9 cellular contexts compared by ENCODE assay signal in the genomic region with DNA sequence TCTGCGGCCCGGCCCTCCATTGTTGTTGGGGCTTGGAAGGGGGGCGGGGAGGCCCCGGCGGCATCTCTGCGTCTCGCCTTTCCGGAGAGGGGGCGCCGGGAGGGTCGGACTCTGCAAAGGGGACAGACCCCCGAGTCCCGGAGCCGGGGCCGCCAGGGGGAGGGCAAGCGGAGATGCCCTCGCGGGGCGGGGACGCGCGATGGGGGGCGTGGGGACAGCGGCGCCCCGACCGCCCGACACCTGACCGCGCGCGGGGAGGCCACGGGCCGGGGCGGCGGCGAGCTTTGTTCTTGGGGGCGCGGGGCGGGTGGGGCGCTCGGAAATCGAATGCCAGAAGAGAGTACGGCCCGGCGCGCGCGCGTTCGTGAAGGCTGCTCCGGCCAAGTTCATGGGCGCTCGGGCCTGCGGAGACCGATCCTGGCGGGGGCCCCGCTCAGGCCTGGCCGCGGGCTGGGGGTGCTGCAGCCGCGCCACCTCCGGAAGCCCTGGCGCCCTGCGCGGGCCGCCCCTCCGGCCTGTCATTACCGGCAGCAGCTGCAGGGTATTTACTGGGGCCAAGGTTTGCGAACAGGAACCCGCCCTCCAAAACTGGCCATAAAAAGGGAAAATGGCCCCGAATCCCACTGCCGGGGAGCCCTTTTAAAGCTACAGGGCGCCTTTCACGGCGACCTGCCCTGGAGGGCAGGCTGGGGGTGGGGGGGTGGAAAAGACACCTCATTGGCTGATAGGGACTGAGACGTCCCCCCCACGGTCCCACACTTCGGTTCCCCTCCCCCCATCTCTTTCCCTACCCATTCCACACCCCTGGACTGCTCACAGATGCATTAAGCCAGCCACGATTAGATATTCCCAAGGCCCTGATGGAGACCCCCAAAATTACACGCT. TPM values are rescaled to one million over a fixed set of nuclear protein-coding genes. Genes with fewer than 3 reads are reported as not detected.
DNase-seq lines count a peak whose midpoint lies in the region; ATAC-seq and TF ChIP-seq lines count a peak whose summit lies in the region.
"Had no signal": no experiment of that assay in that cellular context is flagged by ENCODE, and none has a peak within 500 bp of the region (broad histone marks: within the 10 kb centered on the region; RNA-seq: fewer than 3 reads in every experiment).

No MANE protein-coding gene starts in this region.

- no TSS peak for BruUV-seq in MCF 10A (replicated peaks; lab: Mats Ljungman, UMichigan)

- peaks cover 0 to 1% (median 0%) of the 10 kb centered on the region in 7 donors for H3K9me3 Mint-ChIP-seq in CD4-positive, CD25-positive, alpha-beta regulatory T cell
- no peaks in the 10 kb centered on the region for H3K9me3 Mint-ChIP-seq in MCF 10A (ENCODE audit: unreplicated experiment)

- peaks cover 40% of the 10 kb centered on the region for H3K27me3 Mint-ChIP-seq in CD4-positive, CD25-positive, alpha-beta regulatory T cell
- peaks cover 34% of the 10 kb centered on the region for H3K27me3 Mint-ChIP-seq in MCF 10A (ENCODE audit: insufficient read depth, unreplicated experiment)

- peaks cover 6 to 43% (median 25%) of the 10 kb centered on the region in 4 donors for H3K4me1 Mint-ChIP-seq in CD4-positive, CD25-positive, alpha-beta regulatory T cell
- H3K4me1 Mint-ChIP-seq in MCF 10A (ENCODE audit: insufficient read depth, unreplicated experiment) = peaks cover 15% of the 10 kb centered on the region

- H3K9ac ChIP-seq in HUES6 (ENCODE audit: low read length) (no peak overlapping the region), mesendoderm (ENCODE audit: low read length) (peak overlapping the region; percentile 60)
- H3K9ac ChIP-seq: KMS-11 had no signal

- CTCF ChIA-PET in MCF 10A (lab: Yijun Ruan, JAX) = interaction anchor here (0.6 kb wide), 1 partner anchor 495 kb away, joined by 3 read pairs; no protein-coding TSS in a partner anchor

- WGBS in mesendoderm (ENCODE audit: extremely low coverage, insufficient coverage, low lambda C conversion rate) = no CpG with 5 or more reads among the region's 81 CpGs

- peak overlapping the region; percentile 48 for H3K4ac ChIP-seq in mesendoderm (ENCODE audit: low read depth, low read length)

- no peak overlapping the region for H2BK15ac ChIP-seq in mesendoderm (replicated peaks; ENCODE audit: low read depth)

- H3K4me1 ChIP-seq in CD4-positive, CD25-positive, alpha-beta regulatory T cell (ENCODE audit: control insufficient read depth, insufficient read depth, low read length, poor library complexity, severe bottlenecking) = peaks cover 27% of the 10 kb centered on the region
- H3K4me1 ChIP-seq in HUES6 (ENCODE audit: control insufficient read depth, insufficient read depth, low read length) (peaks cover 19% of the 10 kb centered on the region), mesendoderm (ENCODE audit: control insufficient read depth, low read depth, low read length) (no peaks in the 10 kb centered on the region)

- no peak overlapping the region for H2BK5ac ChIP-seq in mesendoderm (ENCODE audit: low read length)

- peak overlapping the region; percentile 62 for H3K4me2 ChIP-seq in mesendoderm (ENCODE audit: low read length)
- H3K4me2 ChIP-seq: KMS-11 had no signal

- H3K4me3 Mint-ChIP-seq in CD4-positive, CD25-positive, alpha-beta regulatory T cell = peak overlapping the region; percentile 78 to 91 (median 80)
- peak overlapping the region; percentile 50 for H3K4me3 Mint-ChIP-seq in MCF 10A (ENCODE audit: unreplicated experiment)

- H3K79me1 ChIP-seq in mesendoderm (ENCODE audit: low read length) = no peaks in the 10 kb centered on the region

- peak overlapping the region in 1 of 3 donors; percentile 14 for H3K27ac Mint-ChIP-seq in CD4-positive, CD25-positive, alpha-beta regulatory T cell
- H3K27ac Mint-ChIP-seq in MCF 10A (ENCODE audit: low read depth, unreplicated experiment) = no peak overlapping the region

- DNase-seq in CD4-positive, CD25-positive, alpha-beta regulatory T cell = peak in 1 of 3 donors; percentile 14
- DNase-seq in MCF 10A (ENCODE audit: unreplicated experiment) = no peak
- no peak for DNase-seq in mesendoderm
- DNase-seq in SKM-1 (lab: John Stamatoyannopoulos, UW; ENCODE audit: unreplicated experiment) = no peak
- DNase-seq in Kasumi-1 (lab: John Stamatoyannopoulos, UW) = no peak
- DNase-seq in DMS153 (lab: John Stamatoyannopoulos, UW) = no peak

- no peaks in the 10 kb centered on the region for H3K36me3 Mint-ChIP-seq in CD4-positive, CD25-positive, alpha-beta regulatory T cell
- H3K36me3 Mint-ChIP-seq in MCF 10A (ENCODE audit: insufficient read depth, unreplicated experiment) = peaks cover 7% of the 10 kb centered on the region

- no peaks in the 10 kb centered on the region for H3K36me3 ChIP-seq in CD4-positive, CD25-positive, alpha-beta regulatory T cell (ENCODE audit: control insufficient read depth, insufficient read depth, low read length)
- H3K36me3 ChIP-seq in HUES6 (ENCODE audit: control insufficient read depth, insufficient read depth, low read length) (no peaks in the 10 kb centered on the region), mesendoderm (ENCODE audit: control insufficient read depth, insufficient read depth, low read length) (no peaks in the 10 kb centered on the region)

- H3K4me3 ChIP-seq in CD4-positive, CD25-positive, alpha-beta regulatory T cell (ENCODE audit: low read depth, low read length) = peak overlapping the region; percentile 19
- H3K4me3 ChIP-seq in HUES6 (ENCODE audit: low read depth, low read length) (peak overlapping the region; percentile 55), mesendoderm (ENCODE audit: low read length) (no peak overlapping the region)

- POLR2A ChIA-PET in MCF 10A (lab: Yijun Ruan, JAX) = no interaction called here

- H4K8ac ChIP-seq in mesendoderm (ENCODE audit: low read depth, low read length) = peak overlapping the region; percentile 70

- peak overlapping the region; percentile 81 for H3K56ac ChIP-seq in mesendoderm (ENCODE audit: low read length)

- H3K79me2 ChIP-seq in mesendoderm (ENCODE audit: control insufficient read depth, insufficient read depth, low read length) = no peaks in the 10 kb centered on the region

- no peak overlapping the region for H4K5ac ChIP-seq in mesendoderm (ENCODE audit: low read length)

- H2BK120ac ChIP-seq in mesendoderm (ENCODE audit: low read depth, low read length) = no peak overlapping the region

- no peak for ATAC-seq in CD4-positive, CD25-positive, alpha-beta regulatory T cell (ENCODE audit: low read depth in 2 of 2)
- no peak for ATAC-seq in HG03175 (IDR thresholded peaks at IDR 0.05; ENCODE audit: unreplicated experiment)

- H3K23ac ChIP-seq in mesendoderm (ENCODE audit: low read length) = no peak overlapping the region

- H3K27ac ChIP-seq in CD4-positive, CD25-positive, alpha-beta regulatory T cell (ENCODE audit: insufficient read depth, low read length, poor library complexity, severe bottlenecking) = no peak overlapping the region
- H3K27ac ChIP-seq in HUES6 (ENCODE audit: low read depth, low read length) = no peak overlapping the region
- H3K27ac ChIP-seq in mesendoderm (ENCODE audit: low read depth, low read length) = no peak overlapping the region
- H3K27ac ChIP-seq: KMS-11 had no signal

- peak overlapping the region; percentile 75 for H3K18ac ChIP-seq in mesendoderm (ENCODE audit: low read length)

- intact Hi-C loops in MCF 10A (cut with micrococcal nuclease) = no loop called here

- no peaks in the 10 kb centered on the region for H3K9me3 ChIP-seq in CD4-positive, CD25-positive, alpha-beta regulatory T cell (ENCODE audit: control insufficient read depth in 2 of 2, low read length in 2 of 2)
- H3K9me3 ChIP-seq in HUES6 (ENCODE audit: control insufficient read depth, insufficient read depth, low read depth, low read length) = no peaks in the 10 kb centered on the region

- TF ChIP-seq CTCF in MCF 10A (IDR thresholded peaks at IDR 0.05; ENCODE audit: unreplicated experiment) = no peak

- peaks cover 18% of the 10 kb centered on the region for H3K27me3 ChIP-seq in CD4-positive, CD25-positive, alpha-beta regulatory T cell (ENCODE audit: control insufficient read depth, insufficient read depth, low read length)
- H3K27me3 ChIP-seq in HUES6 (ENCODE audit: control insufficient read depth, insufficient read depth, low read length) (peaks cover 73% of the 10 kb centered on the region), mesendoderm (ENCODE audit: insufficient read depth, low read length, poor library complexity) (no peaks in the 10 kb centered on the region)

- H2AK5ac ChIP-seq in mesendoderm (ENCODE audit: low read length) = no peak overlapping the region

RNA-seq across cellular contexts. Expression of a gene that starts 11.1 kb away (rescaled TPM):
- not detected for total RNA-seq in CD4-positive, CD25-positive, alpha-beta regulatory T cell
- not detected for polyA plus RNA-seq in CD4-positive, CD25-positive, alpha-beta regulatory T cell
- total RNA-seq in MCF 10A (2022) = not detected in 2 replicates
- polyA plus RNA-seq in mesendoderm (2013, experiment 1 of 2) = 1.2 TPM
- polyA plus RNA-seq in mesendoderm (2013, experiment 2 of 2) = 0.85 TPM

RNA-seq across cellular contexts. Expression of a gene that starts 40.1 kb away (rescaled TPM):
- total RNA-seq in CD4-positive, CD25-positive, alpha-beta regulatory T cell = 1.7 TPM
- under 1 TPM in 3 of 4 donors, not detected in 1; 0.24 to 0.63 (median 0.53) TPM for polyA plus RNA-seq in CD4-positive, CD25-positive, alpha-beta regulatory T cell
- 0.75 and 1.8 TPM in 2 replicates for total RNA-seq in MCF 10A (2022)
- polyA plus RNA-seq in mesendoderm (2013, experiment 1 of 2) = 2.2 TPM
- polyA plus RNA-seq in mesendoderm (2013, experiment 2 of 2) = 1.8 TPM

RNA-seq across cellular contexts. Expression of a gene that starts 40.2 kb away (rescaled TPM):
- 35.0 TPM for total RNA-seq in CD4-positive, CD25-positive, alpha-beta regulatory T cell
- polyA plus RNA-seq in CD4-positive, CD25-positive, alpha-beta regulatory T cell = 1 to 10 TPM; 3.7 to 4.9 (median 4.2) TPM
- total RNA-seq in MCF 10A (2022) = 36.7 and 37.1 TPM in 2 replicates
- polyA plus RNA-seq in mesendoderm (2013, experiment 1 of 2) = 12.2 TPM
- polyA plus RNA-seq in mesendoderm (2013, experiment 2 of 2) = 12.1 TPM
